Comparison of ENCODE assay signal across 31 cellular contexts in genomic region chr10:116162851-116163250, GRCh38.
"Had no signal": no experiment of that assay in that cellular context is flagged by ENCODE, and none has a peak within 500 bp of the region (broad histone marks: within the 10 kb centered on the region; RNA-seq: fewer than 3 reads in every experiment).

No MANE protein-coding gene starts in this region.

- H3K27me3 Mint-ChIP-seq: activated B cell treated with CpG ODN at 0.5 μM for 24 hours; activated CD4-positive, alpha-beta memory T cell treated with anti-CD3 and anti-CD28 coated beads for 36 hours; activated CD4-positive, alpha-beta T cell treated with anti-CD3 and anti-CD28 coated beads, Interleukin-2, amount 10 ng/mL, durations not matched to agents 24 days and 14 days; activated CD8-positive, alpha-beta T cell treated with anti-CD3 and anti-CD28 coated beads for 36 hours; activated naive CD8-positive, alpha-beta T cell treated with anti-CD3 and anti-CD28 coated beads for 36 hours; activated T-helper 17 cell treated with anti-CD3 and anti-CD28 coated beads, Interleukin-2, amount 50 U/mL, for 72 hours; T-cell; T-helper 17 cell had no signal

- H3K4me3 ChIP-seq: adrenal gland, ascending aorta, breast epithelium had no signal

- H3K4me3 Mint-ChIP-seq: activated B cell treated with CpG ODN at 0.5 μM for 24 hours; activated CD4-positive, alpha-beta memory T cell treated with anti-CD3 and anti-CD28 coated beads for 36 hours; activated CD4-positive, alpha-beta T cell treated with anti-CD3 and anti-CD28 coated beads, Interleukin-2, amount 10 ng/mL, durations not matched to agents 24 days and 14 days; activated CD8-positive, alpha-beta T cell treated with anti-CD3 and anti-CD28 coated beads for 36 hours; activated naive CD4-positive, alpha-beta T cell treated with anti-CD3 and anti-CD28 coated beads for 36 hours; activated naive CD8-positive, alpha-beta T cell treated with anti-CD3 and anti-CD28 coated beads for 36 hours; activated T-cell treated with anti-CD3 and anti-CD28 coated beads, Interleukin-2, amount 50 U/mL, for 4 hours; activated T-cell treated with anti-CD3 and anti-CD28 coated beads, Interleukin-2, amount 50 U/mL, for 72 hours; activated T-helper 1 cell treated with anti-CD3 and anti-CD28 coated beads, Interleukin-12 subunit alpha, Interleukin-12 subunit beta, Interleukin-2, Interleukin-4 antibody, amounts not matched to agents 30 ng/mL and 10 ng/mL and 1 ng/mL, durations not matched to agents 14 hours and 24 hours and 36 hours; activated T-helper 17 cell treated with anti-CD3 and anti-CD28 coated beads, Interleukin-2, amount 50 U/mL, for 72 hours; T-cell; T-helper 17 cell had no signal

- H3K9me3 Mint-ChIP-seq: activated CD8-positive, alpha-beta T cell treated with anti-CD3 and anti-CD28 coated beads for 36 hours; activated naive CD8-positive, alpha-beta T cell treated with anti-CD3 and anti-CD28 coated beads for 36 hours had no signal

- H3K9me3 ChIP-seq: adrenal gland, ascending aorta, breast epithelium had no signal

- H3K4me1 Mint-ChIP-seq: activated B cell treated with CpG ODN at 0.5 μM for 24 hours; activated CD4-positive, alpha-beta T cell treated with anti-CD3 and anti-CD28 coated beads, Interleukin-2, amount 10 ng/mL, durations not matched to agents 24 days and 14 days; activated naive CD8-positive, alpha-beta T cell treated with anti-CD3 and anti-CD28 coated beads for 36 hours; activated T-helper 17 cell treated with anti-CD3 and anti-CD28 coated beads, Interleukin-2, amount 50 U/mL, for 72 hours; T-cell; T-helper 17 cell had no signal

- H3K36me3 Mint-ChIP-seq: activated CD4-positive, alpha-beta memory T cell treated with anti-CD3 and anti-CD28 coated beads for 36 hours; activated naive CD8-positive, alpha-beta T cell treated with anti-CD3 and anti-CD28 coated beads for 36 hours; T-cell had no signal

- H3K27me3 ChIP-seq: adrenal gland, ascending aorta, brain microvascular endothelial cell, breast epithelium had no signal

- DNase-seq: activated B cell treated with CpG ODN at 0.5 μM for 24 hours; activated CD4-positive, alpha-beta memory T cell treated with anti-CD3 and anti-CD28 coated beads for 36 hours; activated CD4-positive, alpha-beta T cell treated with anti-CD3 and anti-CD28 coated beads for 4 hours; activated CD4-positive, alpha-beta T cell treated with anti-CD3 and anti-CD28 coated beads, Interleukin-2, amount 10 ng/mL, durations not matched to agents 24 days and 14 days; activated CD4-positive, alpha-beta T cell treated with anti-CD3 and anti-CD28 coated beads, Interleukin-2, amount 50 U/mL, for 1 hour; activated CD4-positive, alpha-beta T cell treated with anti-CD3 and anti-CD28 coated beads, Interleukin-2, amount 50 U/mL, for 4 hours; activated CD4-positive, CD25-positive, alpha-beta regulatory T cell treated with anti-CD3 and anti-CD28 coated beads, Interleukin-2, amount 50 U/mL, for 72 hours; activated CD8-positive, alpha-beta memory T cell treated with anti-CD3 and anti-CD28 coated beads, Interleukin-2, amount 50 U/mL, for 4 hours; activated CD8-positive, alpha-beta T cell treated with anti-CD3 and anti-CD28 coated beads for 36 hours; activated effector memory CD4-positive, alpha-beta T cell treated with anti-CD3 and anti-CD28 coated beads, Interleukin-2, amount 50 U/mL, for 16 hours; activated gamma-delta T cell treated with Interleukin-2 at 50 U/mL for 16 hours; activated naive CD4-positive, alpha-beta T cell; activated naive CD4-positive, alpha-beta T cell treated with anti-CD3 and anti-CD28 coated beads for 36 hours; activated naive CD4-positive, alpha-beta T cell treated with anti-CD3 and anti-CD28 coated beads, Interleukin-2, amount 50 U/mL, for 16 hours; activated naive CD8-positive, alpha-beta T cell treated with anti-CD3 and anti-CD28 coated beads for 36 hours; activated T-cell treated with anti-CD3 and anti-CD28 coated beads for 4 hours; activated T-cell treated with anti-CD3 and anti-CD28 coated beads, Interleukin-2, amount 50 U/mL, for 1 hour; activated T-cell treated with anti-CD3 and anti-CD28 coated beads, Interleukin-2, amount 50 U/mL, for 4 hours; activated T-cell treated with anti-CD3 and anti-CD28 coated beads, Interleukin-2, amount 50 U/mL, for 72 hours; adrenal gland; brain microvascular endothelial cell; central memory CD4-positive, alpha-beta T cell; T-cell; T-helper 17 cell; T1000 had no signal

- H3K36me3 ChIP-seq: adrenal gland, ascending aorta, brain microvascular endothelial cell, breast epithelium had no signal

- H3K27ac Mint-ChIP-seq: activated B cell treated with CpG ODN at 0.5 μM for 24 hours; activated CD4-positive, alpha-beta memory T cell treated with anti-CD3 and anti-CD28 coated beads for 36 hours; activated CD4-positive, alpha-beta T cell treated with anti-CD3 and anti-CD28 coated beads, Interleukin-2, amount 10 ng/mL, durations not matched to agents 24 days and 14 days; activated CD8-positive, alpha-beta T cell treated with anti-CD3 and anti-CD28 coated beads for 36 hours; activated naive CD4-positive, alpha-beta T cell treated with anti-CD3 and anti-CD28 coated beads for 36 hours; activated naive CD4-positive, alpha-beta T cell treated with anti-CD3 and anti-CD28 coated beads, Interleukin-2, amount 50 U/mL, for 72 hours; activated naive CD8-positive, alpha-beta T cell treated with anti-CD3 and anti-CD28 coated beads for 36 hours; activated T-cell treated with anti-CD3 and anti-CD28 coated beads, Interleukin-2, amount 50 U/mL, for 72 hours; activated T-helper 1 cell treated with anti-CD3 and anti-CD28 coated beads, Interleukin-12 subunit alpha, Interleukin-12 subunit beta, Interleukin-2, Interleukin-4 antibody, amounts not matched to agents 30 ng/mL and 10 ng/mL and 1 ng/mL, durations not matched to agents 14 hours and 24 hours and 36 hours; activated T-helper 17 cell treated with anti-CD3 and anti-CD28 coated beads, Interleukin-2, amount 50 U/mL, for 72 hours; T-cell; T-helper 17 cell had no signal

- H3K4me1 ChIP-seq: adrenal gland, ascending aorta, breast epithelium had no signal

- H3K27ac ChIP-seq: adrenal gland, ascending aorta, brain microvascular endothelial cell, breast epithelium, VCaP had no signal
